Comparison of ENCODE assay signal across 10 cellular contexts in the genomic region with DNA sequence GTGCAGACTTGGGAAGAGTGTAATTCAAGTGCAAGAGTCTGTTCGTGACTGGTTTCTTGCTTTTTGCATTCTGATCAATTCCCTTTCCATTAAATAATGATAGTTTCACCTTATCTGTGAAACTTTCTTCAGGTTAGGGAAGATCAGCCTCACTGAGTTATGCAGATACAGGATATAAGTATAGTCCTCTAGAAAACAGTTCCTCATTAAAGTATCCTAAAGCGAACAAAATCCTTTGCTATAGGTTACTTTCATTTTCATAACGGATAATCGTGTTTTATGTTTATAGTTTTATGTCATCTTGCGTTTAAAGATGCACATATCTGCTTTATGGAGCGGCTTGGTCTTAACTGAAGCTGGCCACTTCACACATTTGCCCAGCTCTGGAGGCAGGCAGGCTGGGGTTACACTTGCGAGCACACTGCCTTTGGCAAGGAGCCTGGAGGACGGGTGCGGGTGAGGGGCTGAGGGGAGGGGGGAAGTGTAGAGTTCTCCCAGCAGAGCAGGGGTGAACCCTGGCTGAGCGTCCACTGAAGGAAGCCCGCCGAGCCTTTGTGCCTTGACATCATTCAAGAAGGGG.
A peak's percentile ranks its signal among the peaks of the same experiment; 100 is the strongest.
DNase-seq lines count a peak whose midpoint lies in the region; ATAC-seq, FAIRE-seq and TF ChIP-seq lines count a peak whose summit lies in the region.
"Had no signal": no experiment of that assay in that cellular context is flagged by ENCODE, and none has a peak within 500 bp of the region (broad histone marks: within the 10 kb centered on the region; RNA-seq: fewer than 3 reads in every experiment).

No MANE protein-coding gene starts in this region.

- H3K4me1 ChIP-seq in keratinocyte (ENCODE audit: control insufficient read depth, extremely low read depth, insufficient read depth, low read length): peaks cover 11% of the 10 kb centered on the region

- H2AFZ ChIP-seq in keratinocyte (ENCODE audit: control insufficient read depth, low read length): peak overlapping the region; percentile 35

- no peak overlapping the region for H3K9ac ChIP-seq in keratinocyte (ENCODE audit: control insufficient read depth, extremely low read depth, insufficient read depth, low read length)

- no peaks in the 10 kb centered on the region for H3K9me1 ChIP-seq in keratinocyte (ENCODE audit: control insufficient read depth, extremely low read depth, insufficient read depth, low read length)

- H3K36me3 ChIP-seq in keratinocyte (ENCODE audit: control insufficient read depth in 2 of 2, extremely low read depth in 1 of 2, insufficient read depth in 2 of 2, low read length in 2 of 2): no peaks in the 10 kb centered on the region

- peak; percentile 47 for ATAC-seq in activated CD8-positive, alpha-beta memory T cell treated with anti-CD3 and anti-CD28 coated beads, Interleukin-2, amount 10 ng/mL, durations not matched to agents 7 days and 5 days
- ATAC-seq in WTC11 (peak; percentile 74), GM21381 (IDR thresholded peaks at IDR 0.05; ENCODE audit: unreplicated experiment) (no peak), GM19035 (IDR thresholded peaks at IDR 0.05; ENCODE audit: unreplicated experiment) (no peak)

- POLR2A ChIA-PET in WTC11 (lab: Charles Lee): no interaction called here

- FAIRE-seq in keratinocyte (lab: Jason Lieb, UNC): peak; percentile 17

- no peak overlapping the region for H3K27ac ChIP-seq in keratinocyte (ENCODE audit: control insufficient read depth, insufficient read depth, low read length)
- H3K27ac ChIP-seq: C4-2B, SK-N-MC had no signal

- no peak overlapping the region for H3K4me3 ChIP-seq in keratinocyte (ENCODE audit: control insufficient read depth in 2 of 3, extremely low read depth in 1 of 3, insufficient read depth in 2 of 3, low read depth in 1 of 3, low read length in 3 of 3)

- H3K36me3 Mint-ChIP-seq in activated CD8-positive, alpha-beta memory T cell treated with anti-CD3 and anti-CD28 coated beads, Interleukin-2, amount 10 ng/mL, durations not matched to agents 7 days and 5 days: no peaks in the 10 kb centered on the region
- no peaks in the 10 kb centered on the region for H3K36me3 Mint-ChIP-seq in WTC11

- DNase-seq in activated CD8-positive, alpha-beta memory T cell treated with anti-CD3 and anti-CD28 coated beads, Interleukin-2, amount 10 ng/mL, durations not matched to agents 7 days and 5 days: no peak
- DNase-seq in activated CD8-positive, alpha-beta memory T cell treated with anti-CD3 and anti-CD28 coated beads for 24 hours: no peak
- DNase-seq in WTC11 (ENCODE audit: low spot score): peak; percentile 22
- no peak for DNase-seq in keratinocyte (ENCODE audit: low read depth, low spot score)
- peak; percentile 67 for DNase-seq in superior temporal gyrus (ENCODE audit: extremely low spot score)
- no peak for DNase-seq in HUDEP-2 (lab: John Stamatoyannopoulos, UW; ENCODE audit: unreplicated experiment in 76 of 76)

- CTCF ChIA-PET in activated CD8-positive, alpha-beta memory T cell treated with anti-CD3 and anti-CD28 coated beads, Interleukin-2, amount 10 ng/mL, durations not matched to agents 7 days and 5 days (lab: Charles Lee): interaction anchor here (0.7 to 4.0 kb wide), 9 partner anchors 8 to 299 kb away, joined by 3 to 50 read pairs (median 4); no protein-coding TSS in a partner anchor
- CTCF ChIA-PET in WTC11 (lab: Charles Lee): no interaction called here

- H3K4me2 ChIP-seq in keratinocyte (ENCODE audit: control insufficient read depth, extremely low read depth, insufficient read depth, low read depth, low read length): peak overlapping the region; percentile 31

- H4K20me1 ChIP-seq in keratinocyte (ENCODE audit: control insufficient read depth, extremely low read depth, insufficient read depth, low read length): no peaks in the 10 kb centered on the region

- H3K9me3 ChIP-seq in keratinocyte (ENCODE audit: control insufficient read depth, low read depth, low read length): no peaks in the 10 kb centered on the region

- peak overlapping the region; percentile 64 for H3K27ac Mint-ChIP-seq in activated CD8-positive, alpha-beta memory T cell treated with anti-CD3 and anti-CD28 coated beads, Interleukin-2, amount 10 ng/mL, durations not matched to agents 7 days and 5 days
- H3K27ac Mint-ChIP-seq in WTC11: no peak overlapping the region

- no peak for TF ChIP-seq CTCF in WTC11 (IDR thresholded peaks at IDR 0.05)
- no peak for TF ChIP-seq CTCF in keratinocyte (optimal IDR thresholded peaks at IDR 0.05 in 1 of 3, IDR thresholded peaks at IDR 0.05 in 1 of 3, conservative IDR thresholded peaks at IDR 0.05 in 1 of 3; ENCODE audit: extremely low read depth in 1 of 3, insufficient read depth in 2 of 3, low read length in 3 of 3)

- no peaks in the 10 kb centered on the region for H3K79me2 ChIP-seq in keratinocyte (ENCODE audit: control insufficient read depth, insufficient read depth, low read length)

- H3K4me1 Mint-ChIP-seq in activated CD8-positive, alpha-beta memory T cell treated with anti-CD3 and anti-CD28 coated beads, Interleukin-2, amount 10 ng/mL, durations not matched to agents 7 days and 5 days: peaks cover 12% of the 10 kb centered on the region
- peaks cover 32% of the 10 kb centered on the region for H3K4me1 Mint-ChIP-seq in WTC11

- no peaks in the 10 kb centered on the region for H3K27me3 ChIP-seq in keratinocyte (ENCODE audit: control insufficient read depth, extremely low read depth, insufficient read depth, low read length)

- peaks cover 8% of the 10 kb centered on the region for H3K27me3 Mint-ChIP-seq in activated CD8-positive, alpha-beta memory T cell treated with anti-CD3 and anti-CD28 coated beads, Interleukin-2, amount 10 ng/mL, durations not matched to agents 7 days and 5 days
- H3K27me3 Mint-ChIP-seq in WTC11 (ENCODE audit: low read depth): no peaks in the 10 kb centered on the region

- dilution Hi-C loops in keratinocyte (cut with MboI; ENCODE audit: extremely low pct_ligation_motif_present, low sequenced_read_pairs): no loop called here

- no peaks in the 10 kb centered on the region for H3K9me3 Mint-ChIP-seq in activated CD8-positive, alpha-beta memory T cell treated with anti-CD3 and anti-CD28 coated beads, Interleukin-2, amount 10 ng/mL, durations not matched to agents 7 days and 5 days (ENCODE audit: low read depth)
- no peaks in the 10 kb centered on the region for H3K9me3 Mint-ChIP-seq in WTC11

- peak overlapping the region; percentile 68 for H3K4me3 Mint-ChIP-seq in activated CD8-positive, alpha-beta memory T cell treated with anti-CD3 and anti-CD28 coated beads, Interleukin-2, amount 10 ng/mL, durations not matched to agents 7 days and 5 days
- no peak overlapping the region for H3K4me3 Mint-ChIP-seq in WTC11

TF ChIP-seq in WTC11, 78 proteins besides CTCF, POLR2A, EP300 and RAD21:
- TF ChIP-seq EMX1 (CRISPR knock-in tag; IDR thresholded peaks at IDR 0.05) (no peak), NR1H2 (CRISPR knock-in tag; IDR thresholded peaks at IDR 0.05) (no peak)
- TF ChIP-seq, protein P1, sequence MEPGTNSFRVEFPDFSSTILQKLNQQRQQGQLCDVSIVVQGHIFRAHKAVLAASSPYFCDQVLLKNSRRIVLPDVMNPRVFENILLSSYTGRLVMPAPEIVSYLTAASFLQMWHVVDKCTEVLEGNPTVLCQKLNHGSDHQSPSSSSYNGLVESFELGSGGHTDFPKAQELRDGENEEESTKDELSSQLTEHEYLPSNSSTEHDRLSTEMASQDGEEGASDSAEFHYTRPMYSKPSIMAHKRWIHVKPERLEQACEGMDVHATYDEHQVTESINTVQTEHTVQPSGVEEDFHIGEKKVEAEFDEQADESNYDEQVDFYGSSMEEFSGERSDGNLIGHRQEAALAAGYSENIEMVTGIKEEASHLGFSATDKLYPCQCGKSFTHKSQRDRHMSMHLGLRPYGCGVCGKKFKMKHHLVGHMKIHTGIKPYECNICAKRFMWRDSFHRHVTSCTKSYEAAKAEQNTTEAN (CRISPR knock-in tag; IDR thresholded peaks at IDR 0.05): no peak

Comparison
In these comparisons a context has a peak if more than half of its experiments do, and no peak if none do; other contexts are left out.
1. ATAC-seq: peak in activated CD8-positive, alpha-beta memory T cell treated with anti-CD3 and anti-CD28 coated beads, Interleukin-2, amount 10 ng/mL, durations not matched to agents 7 days and 5 days (single experiment) and WTC11 (single experiment); none in GM21381 (single experiment) and GM19035 (single experiment).
2. DNase-seq: peak in WTC11 (single experiment) and superior temporal gyrus (single experiment); none in activated CD8-positive, alpha-beta memory T cell treated with anti-CD3 and anti-CD28 coated beads, Interleukin-2, amount 10 ng/mL, durations not matched to agents 7 days and 5 days (single experiment), activated CD8-positive, alpha-beta memory T cell treated with anti-CD3 and anti-CD28 coated beads for 24 hours (single experiment), keratinocyte (single experiment) and HUDEP-2 (0 of 76).